In genomic region chr17:301681-302299, GRCh38 we compare ENCODE assay signal across 1 cellular context.
TF ChIP-seq lines count a peak whose summit lies in the region.

No MANE protein-coding gene starts in this region.

TF ChIP-seq in HepG2, 621 proteins besides CTCF, POLR2A, EP300 and RAD21:
- no peak for TF ChIP-seq TFDP1 (CRISPR knock-in tag; IDR thresholded peaks at IDR 0.05; ENCODE audit: borderline replicate concordance)
- TF ChIP-seq MED1 (CRISPR knock-in tag; IDR thresholded peaks at IDR 0.05): no peak
- no peak for TF ChIP-seq PLRG1 (conservative IDR thresholded peaks at IDR 0.05)
- no peak for TF ChIP-seq ZNF12 (CRISPR knock-in tag; IDR thresholded peaks at IDR 0.05)
- no peak for TF ChIP-seq ELF4 (CRISPR knock-in tag; IDR thresholded peaks at IDR 0.05; ENCODE audit: borderline replicate concordance)
- TF ChIP-seq, protein P1, sequence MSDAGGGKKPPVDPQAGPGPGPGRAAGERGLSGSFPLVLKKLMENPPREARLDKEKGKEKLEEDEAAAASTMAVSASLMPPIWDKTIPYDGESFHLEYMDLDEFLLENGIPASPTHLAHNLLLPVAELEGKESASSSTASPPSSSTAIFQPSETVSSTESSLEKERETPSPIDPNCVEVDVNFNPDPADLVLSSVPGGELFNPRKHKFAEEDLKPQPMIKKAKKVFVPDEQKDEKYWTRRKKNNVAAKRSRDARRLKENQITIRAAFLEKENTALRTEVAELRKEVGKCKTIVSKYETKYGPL (CRISPR knock-in tag; IDR thresholded peaks at IDR 0.05): no peak
- TF ChIP-seq, protein P2, sequence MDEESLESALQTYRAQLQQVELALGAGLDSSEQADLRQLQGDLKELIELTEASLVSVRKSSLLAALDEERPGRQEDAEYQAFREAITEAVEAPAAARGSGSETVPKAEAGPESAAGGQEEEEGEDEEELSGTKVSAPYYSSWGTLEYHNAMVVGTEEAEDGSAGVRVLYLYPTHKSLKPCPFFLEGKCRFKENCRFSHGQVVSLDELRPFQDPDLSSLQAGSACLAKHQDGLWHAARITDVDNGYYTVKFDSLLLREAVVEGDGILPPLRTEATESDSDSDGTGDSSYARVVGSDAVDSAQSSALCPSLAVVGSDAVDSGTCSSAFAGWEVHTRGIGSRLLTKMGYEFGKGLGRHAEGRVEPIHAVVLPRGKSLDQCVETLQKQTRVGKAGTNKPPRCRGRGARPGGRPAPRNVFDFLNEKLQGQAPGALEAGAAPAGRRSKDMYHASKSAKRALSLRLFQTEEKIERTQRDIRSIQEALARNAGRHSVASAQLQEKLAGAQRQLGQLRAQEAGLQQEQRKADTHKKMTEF (CRISPR knock-in tag; IDR thresholded peaks at IDR 0.05): no peak
- TF ChIP-seq PAF1 (CRISPR knock-in tag; IDR thresholded peaks at IDR 0.05): no peak
- TF ChIP-seq ZNF224 (CRISPR knock-in tag; IDR thresholded peaks at IDR 0.05): no peak
- TF ChIP-seq PRPF4 (IDR thresholded peaks at IDR 0.05; ENCODE audit: low read depth, low read length, poor library complexity, severe bottlenecking): no peak
- TF ChIP-seq, protein P3, sequence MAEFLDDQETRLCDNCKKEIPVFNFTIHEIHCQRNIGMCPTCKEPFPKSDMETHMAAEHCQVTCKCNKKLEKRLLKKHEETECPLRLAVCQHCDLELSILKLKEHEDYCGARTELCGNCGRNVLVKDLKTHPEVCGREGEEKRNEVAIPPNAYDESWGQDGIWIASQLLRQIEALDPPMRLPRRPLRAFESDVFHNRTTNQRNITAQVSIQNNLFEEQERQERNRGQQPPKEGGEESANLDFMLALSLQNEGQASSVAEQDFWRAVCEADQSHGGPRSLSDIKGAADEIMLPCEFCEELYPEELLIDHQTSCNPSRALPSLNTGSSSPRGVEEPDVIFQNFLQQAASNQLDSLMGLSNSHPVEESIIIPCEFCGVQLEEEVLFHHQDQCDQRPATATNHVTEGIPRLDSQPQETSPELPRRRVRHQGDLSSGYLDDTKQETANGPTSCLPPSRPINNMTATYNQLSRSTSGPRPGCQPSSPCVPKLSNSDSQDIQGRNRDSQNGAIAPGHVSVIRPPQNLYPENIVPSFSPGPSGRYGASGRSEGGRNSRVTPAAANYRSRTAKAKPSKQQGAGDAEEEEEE (CRISPR knock-in tag; IDR thresholded peaks at IDR 0.05; ENCODE audit: borderline replicate concordance): no peak
- TF ChIP-seq BCLAF1 (IDR thresholded peaks at IDR 0.05): no peak
